Comparison of ENCODE assay signal across 1 cellular context in the genomic region with DNA sequence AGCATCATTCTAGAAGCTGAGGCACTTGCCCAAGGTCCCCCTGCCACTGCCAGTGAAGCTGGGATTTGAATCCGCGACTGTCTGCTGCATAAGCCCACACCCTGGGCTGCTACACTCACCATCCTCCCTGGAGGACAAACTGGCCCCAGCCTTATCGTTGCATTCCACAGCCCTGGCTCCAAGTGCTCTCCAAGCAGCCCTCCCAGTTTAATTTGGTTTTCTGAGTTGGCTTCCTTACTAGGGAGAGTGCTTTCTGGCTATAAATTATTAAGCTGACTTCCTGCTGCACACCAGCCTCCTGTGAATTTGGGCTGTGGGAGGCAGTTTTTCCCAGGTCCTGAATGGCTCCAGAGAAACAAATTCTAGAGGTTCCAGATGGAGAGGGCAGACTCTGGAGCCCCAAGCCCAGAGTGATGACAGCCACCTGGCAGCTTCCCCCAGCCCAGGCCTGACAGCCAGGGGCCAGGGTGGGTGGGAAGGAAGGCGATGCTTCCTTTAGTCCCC.
TF ChIP-seq lines count a peak whose summit lies in the region.

No MANE protein-coding gene starts in this region.

TF ChIP-seq in HepG2, 621 proteins besides CTCF, POLR2A, EP300 and RAD21:
- TF ChIP-seq ZFP1 (CRISPR knock-in tag; IDR thresholded peaks at IDR 0.05) (no peak), GATA4 (IDR thresholded peaks at IDR 0.05; ENCODE audit: borderline replicate concordance, low read depth) (no peak), RFX5 (IDR thresholded peaks at IDR 0.05; ENCODE audit: low read depth, low read length) (no peak), ZNF660 (CRISPR knock-in tag; IDR thresholded peaks at IDR 0.05; ENCODE audit: borderline replicate concordance, low read depth) (no peak), ZNF234 (CRISPR knock-in tag; conservative IDR thresholded peaks at IDR 0.05) (no peak), ZNF577 (CRISPR knock-in tag; IDR thresholded peaks at IDR 0.05; ENCODE audit: borderline replicate concordance, low read depth) (no peak), KLF15 (CRISPR knock-in tag; IDR thresholded peaks at IDR 0.05; ENCODE audit: borderline replicate concordance) (no peak), ATAD3A (CRISPR knock-in tag; IDR thresholded peaks at IDR 0.05) (no peak), CBX5 (CRISPR knock-in tag; IDR thresholded peaks at IDR 0.05; ENCODE audit: borderline replicate concordance) (no peak), ZNF546 (CRISPR knock-in tag; conservative IDR thresholded peaks at IDR 0.05) (no peak), MIER3 (CRISPR knock-in tag; IDR thresholded peaks at IDR 0.05; ENCODE audit: borderline replicate concordance) (no peak), ZNF232 (CRISPR knock-in tag; IDR thresholded peaks at IDR 0.05; ENCODE audit: borderline replicate concordance) (no peak), BRCA1 (CRISPR knock-in tag; IDR thresholded peaks at IDR 0.05) (no peak)
- TF ChIP-seq, protein P1, sequence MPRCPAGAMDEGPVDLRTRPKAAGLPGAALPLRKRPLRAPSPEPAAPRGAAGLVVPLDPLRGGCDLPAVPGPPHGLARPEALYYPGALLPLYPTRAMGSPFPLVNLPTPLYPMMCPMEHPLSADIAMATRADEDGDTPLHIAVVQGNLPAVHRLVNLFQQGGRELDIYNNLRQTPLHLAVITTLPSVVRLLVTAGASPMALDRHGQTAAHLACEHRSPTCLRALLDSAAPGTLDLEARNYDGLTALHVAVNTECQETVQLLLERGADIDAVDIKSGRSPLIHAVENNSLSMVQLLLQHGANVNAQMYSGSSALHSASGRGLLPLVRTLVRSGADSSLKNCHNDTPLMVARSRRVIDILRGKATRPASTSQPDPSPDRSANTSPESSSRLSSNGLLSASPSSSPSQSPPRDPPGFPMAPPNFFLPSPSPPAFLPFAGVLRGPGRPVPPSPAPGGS (CRISPR knock-in tag; IDR thresholded peaks at IDR 0.05) = no peak
- TF ChIP-seq, protein P2, sequence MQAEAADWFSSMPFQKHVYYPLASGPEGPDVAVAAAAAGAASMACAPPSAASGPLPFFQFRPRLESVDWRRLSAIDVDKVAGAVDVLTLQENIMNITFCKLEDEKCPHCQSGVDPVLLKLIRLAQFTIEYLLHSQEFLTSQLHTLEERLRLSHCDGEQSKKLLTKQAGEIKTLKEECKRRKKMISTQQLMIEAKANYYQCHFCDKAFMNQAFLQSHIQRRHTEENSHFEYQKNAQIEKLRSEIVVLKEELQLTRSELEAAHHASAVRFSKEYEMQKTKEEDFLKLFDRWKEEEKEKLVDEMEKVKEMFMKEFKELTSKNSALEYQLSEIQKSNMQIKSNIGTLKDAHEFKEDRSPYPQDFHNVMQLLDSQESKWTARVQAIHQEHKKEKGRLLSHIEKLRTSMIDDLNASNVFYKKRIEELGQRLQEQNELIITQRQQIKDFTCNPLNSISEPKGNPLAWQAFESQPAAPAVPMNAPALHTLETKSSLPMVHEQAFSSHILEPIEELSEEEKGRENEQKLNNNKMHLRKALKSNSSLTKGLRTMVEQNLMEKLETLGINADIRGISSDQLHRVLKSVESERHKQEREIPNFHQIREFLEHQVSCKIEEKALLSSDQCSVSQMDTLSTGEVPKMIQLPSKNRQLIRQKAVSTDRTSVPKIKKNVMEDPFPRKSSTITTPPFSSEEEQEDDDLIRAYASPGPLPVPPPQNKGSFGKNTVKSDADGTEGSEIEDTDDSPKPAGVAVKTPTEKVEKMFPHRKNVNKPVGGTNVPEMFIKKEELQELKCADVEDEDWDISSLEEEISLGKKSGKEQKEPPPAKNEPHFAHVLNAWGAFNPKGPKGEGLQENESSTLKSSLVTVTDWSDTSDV (CRISPR knock-in tag; IDR thresholded peaks at IDR 0.05) = no peak
